16 cellular contexts compared by ENCODE assay signal in genomic region chr3:129598484-129598883, GRCh38. TPM values are rescaled to one million over a fixed set of nuclear protein-coding genes. Genes with fewer than 3 reads are reported as not detected.
A peak's percentile ranks its signal among the peaks of the same experiment; 100 is the strongest.
DNase-seq lines count a peak whose midpoint lies in the region; ATAC-seq and TF ChIP-seq lines count a peak whose summit lies in the region.
"Had no signal": no experiment of that assay in that cellular context is flagged by ENCODE, and none has a peak within 500 bp of the region (broad histone marks: within the 10 kb centered on the region; RNA-seq: fewer than 3 reads in every experiment).

No MANE protein-coding gene starts in this region.

- H3K4me3 ChIP-seq in ACC112 (ENCODE audit: low read depth, low read length) (no peak overlapping the region), SK-N-MC (no peak overlapping the region), gastroesophageal sphincter (no peak overlapping the region), sigmoid colon (no peak overlapping the region), mucosa of descending colon (no peak overlapping the region)
- H3K4me3 ChIP-seq: HAP-1 had no signal

- H3K9me3 ChIP-seq in SK-N-MC (ENCODE audit: low read depth, low read length) (no peaks in the 10 kb centered on the region), gastroesophageal sphincter (no peaks in the 10 kb centered on the region), sigmoid colon (no peaks in the 10 kb centered on the region), mucosa of descending colon (no peaks in the 10 kb centered on the region)
- H3K9me3 ChIP-seq: HAP-1 had no signal

- H3K36me3 ChIP-seq in ACC112 (ENCODE audit: insufficient read depth, low read length), result no peaks in the 10 kb centered on the region
- H3K36me3 ChIP-seq in SK-N-MC (ENCODE audit: insufficient read depth, low read length), result no peaks in the 10 kb centered on the region
- no peaks in the 10 kb centered on the region for H3K36me3 ChIP-seq in gastroesophageal sphincter
- no peaks in the 10 kb centered on the region for H3K36me3 ChIP-seq in sigmoid colon
- H3K36me3 ChIP-seq in mucosa of descending colon (ENCODE audit: low read depth), result no peaks in the 10 kb centered on the region
- H3K36me3 ChIP-seq: HAP-1 had no signal

- H3K4me3 Mint-ChIP-seq in activated CD4-positive, alpha-beta T cell treated with anti-CD3 and anti-CD28 coated beads for 36 hours, result no peak overlapping the region

- POLR2A ChIA-PET in activated CD4-positive, alpha-beta T cell treated with anti-CD3 and anti-CD28 coated beads for 36 hours (lab: Charles Lee), result no interaction called here

- no peaks in the 10 kb centered on the region for H3K9me3 Mint-ChIP-seq in activated CD4-positive, alpha-beta T cell treated with anti-CD3 and anti-CD28 coated beads for 36 hours (ENCODE audit: low read depth)

- TF ChIP-seq POLR2A in gastroesophageal sphincter (IDR thresholded peaks at IDR 0.05), result no peak
- TF ChIP-seq POLR2A in sigmoid colon (IDR thresholded peaks at IDR 0.05), result no peak

- peaks cover 87% of the 10 kb centered on the region for H3K79me2 ChIP-seq in ACC112 (ENCODE audit: control insufficient read depth, insufficient read depth, low read length, unreplicated experiment)

- no peak for TF ChIP-seq EP300 in gastroesophageal sphincter (IDR thresholded peaks at IDR 0.05)
- no peak for TF ChIP-seq EP300 in sigmoid colon (IDR thresholded peaks at IDR 0.05)

- peaks cover 11% of the 10 kb centered on the region for H3K4me1 Mint-ChIP-seq in activated CD4-positive, alpha-beta T cell treated with anti-CD3 and anti-CD28 coated beads for 36 hours

- H3K9ac ChIP-seq in SK-N-MC (ENCODE audit: insufficient read length), result no peak overlapping the region

- no peak for ATAC-seq in gastroesophageal sphincter
- no peak for ATAC-seq in mucosa of descending colon
- no peak for ATAC-seq in activated CD4-positive, alpha-beta T cell treated with anti-CD3 and anti-CD28 coated beads for 36 hours

- H2AFZ ChIP-seq in ACC112 (ENCODE audit: low read length, unreplicated experiment), result no peak overlapping the region

- H3K27me3 Mint-ChIP-seq in activated CD4-positive, alpha-beta T cell treated with anti-CD3 and anti-CD28 coated beads for 36 hours, result no peaks in the 10 kb centered on the region

- H3K27ac ChIP-seq in ACC112 (ENCODE audit: low read depth, low read length) (peak overlapping the region; percentile 82), SK-N-MC (peak overlapping the region; percentile 95), gastroesophageal sphincter (peak overlapping the region in 3 of 4 donors; percentile 79 to 88 (median 84)), sigmoid colon (peak overlapping the region; percentile 72 to 82 (median 78))

- WGBS in gastroesophageal sphincter (ENCODE audit: low coverage in 1 of 2), 2 donors, result no CpG with 5 or more reads among the region's 11 CpGs
- 86 to 87% methylated on average over 11 of the region's 11 CpGs for WGBS in sigmoid colon, 2 donors

- H3K27me3 ChIP-seq in ACC112 (ENCODE audit: insufficient read depth, low read length), result no peaks in the 10 kb centered on the region
- H3K27me3 ChIP-seq in gastroesophageal sphincter, result no peaks in the 10 kb centered on the region
- H3K27me3 ChIP-seq in sigmoid colon, result no peaks in the 10 kb centered on the region

- CTCF ChIA-PET in activated CD4-positive, alpha-beta T cell treated with anti-CD3 and anti-CD28 coated beads for 36 hours (lab: Charles Lee), result no interaction called here

- DNase-seq in SK-N-MC (ENCODE audit: low read depth, low spot score) (no peak), sigmoid colon (no peak), LoVo (ENCODE audit: low spot score) (no peak), mucosa of descending colon (no peak), UCSD-AML1 (lab: John Stamatoyannopoulos, UW; ENCODE audit: unreplicated experiment) (no peak)
- no peak for DNase-seq in activated CD4-positive, alpha-beta T cell treated with anti-CD3 and anti-CD28 coated beads for 36 hours
- DNase-seq: DMS79; effector CD4-positive, alpha-beta T cell; midbrain; NCI-H1436 had no signal

- no peak overlapping the region for H3K27ac Mint-ChIP-seq in activated CD4-positive, alpha-beta T cell treated with anti-CD3 and anti-CD28 coated beads for 36 hours

- TF ChIP-seq CTCF in gastroesophageal sphincter (IDR thresholded peaks at IDR 0.05), result no peak
- TF ChIP-seq CTCF in sigmoid colon (IDR thresholded peaks at IDR 0.05), result no peak
- TF ChIP-seq CTCF in mucosa of descending colon (IDR thresholded peaks at IDR 0.05), result no peak

- no peaks in the 10 kb centered on the region for H3K36me3 Mint-ChIP-seq in activated CD4-positive, alpha-beta T cell treated with anti-CD3 and anti-CD28 coated beads for 36 hours (ENCODE audit: low read depth)

- intact Hi-C loops in sigmoid colon (cut with DNase I), result loop anchor here (5.0 kb wide), 1 partner anchor 36 kb away; no protein-coding TSS in a partner anchor
- intact Hi-C loops in mucosa of descending colon (cut with DNase I, micrococcal nuclease), result no loop called here
- intact Hi-C loops in activated CD4-positive, alpha-beta T cell treated with anti-CD3 and anti-CD28 coated beads for 36 hours (cut with DNase I, micrococcal nuclease), result no loop called here

- peaks cover 63% of the 10 kb centered on the region for H3K4me1 ChIP-seq in ACC112 (ENCODE audit: control insufficient read depth, insufficient read depth, low read length, unreplicated experiment)
- H3K4me1 ChIP-seq in gastroesophageal sphincter, result peaks cover 0 to 100% (median 74%) of the 10 kb centered on the region in 3 donors
- peaks cover 0 to 79% (median 76%) of the 10 kb centered on the region in 4 donors for H3K4me1 ChIP-seq in sigmoid colon
- H3K4me1 ChIP-seq in mucosa of descending colon (ENCODE audit: low read depth), result peaks cover 15% of the 10 kb centered on the region

RNA-seq across cellular contexts. Expression of gene PLXND1, which starts 8.0 kb away (rescaled TPM):
- total RNA-seq in gastroesophageal sphincter, result 10 to 100 TPM; 45.0 to 77.9 (median 61.5) TPM
- total RNA-seq in sigmoid colon, result 10 to 100 TPM; 36.9 to 77.0 (median 61.8) TPM
- 10 to 100 TPM in 2 of 3 donors, 1 to 10 TPM in 1; 9.6 to 42.0 (median 15.7) TPM for polyA plus RNA-seq in sigmoid colon
- 10 to 100 TPM; 26.8 to 57.1 (median 48.1) TPM for total RNA-seq in mucosa of descending colon
- 1 to 10 TPM; 3.1 to 4.6 TPM for total RNA-seq in activated CD4-positive, alpha-beta T cell treated with anti-CD3 and anti-CD28 coated beads for 36 hours

RNA-seq across cellular contexts. Expression of gene H1-8, which starts 55.5 kb away (rescaled TPM):
- total RNA-seq in gastroesophageal sphincter (not detected), sigmoid colon (not detected), mucosa of descending colon (not detected)
- polyA plus RNA-seq in sigmoid colon, result not detected
- not detected for total RNA-seq in activated CD4-positive, alpha-beta T cell treated with anti-CD3 and anti-CD28 coated beads for 36 hours
- total RNA-seq: HT1080, ureter had no signal
- polyA plus RNA-seq: adipose tissue had no signal

Comparison
In these comparisons a context has a peak if more than half of its experiments do, and no peak if none do; other contexts are left out.
1. RNA of gene PLXND1, which starts 8.0 kb away (total RNA-seq): 36.9 to 77.0 TPM in sigmoid colon, 45.0 to 77.9 TPM in gastroesophageal sphincter and 26.8 to 57.1 TPM in mucosa of descending colon; 3.1 to 4.6 TPM in activated CD4-positive, alpha-beta T cell treated with anti-CD3 and anti-CD28 coated beads for 36 hours; every median in the first group is over 4 times any median in the second.
2. Peak in every context shown above with its lines, with median percentiles within 50 percentile points of each other: H3K27ac ChIP-seq.